ENCODE assay signal across 9 cellular contexts in the genomic region with DNA sequence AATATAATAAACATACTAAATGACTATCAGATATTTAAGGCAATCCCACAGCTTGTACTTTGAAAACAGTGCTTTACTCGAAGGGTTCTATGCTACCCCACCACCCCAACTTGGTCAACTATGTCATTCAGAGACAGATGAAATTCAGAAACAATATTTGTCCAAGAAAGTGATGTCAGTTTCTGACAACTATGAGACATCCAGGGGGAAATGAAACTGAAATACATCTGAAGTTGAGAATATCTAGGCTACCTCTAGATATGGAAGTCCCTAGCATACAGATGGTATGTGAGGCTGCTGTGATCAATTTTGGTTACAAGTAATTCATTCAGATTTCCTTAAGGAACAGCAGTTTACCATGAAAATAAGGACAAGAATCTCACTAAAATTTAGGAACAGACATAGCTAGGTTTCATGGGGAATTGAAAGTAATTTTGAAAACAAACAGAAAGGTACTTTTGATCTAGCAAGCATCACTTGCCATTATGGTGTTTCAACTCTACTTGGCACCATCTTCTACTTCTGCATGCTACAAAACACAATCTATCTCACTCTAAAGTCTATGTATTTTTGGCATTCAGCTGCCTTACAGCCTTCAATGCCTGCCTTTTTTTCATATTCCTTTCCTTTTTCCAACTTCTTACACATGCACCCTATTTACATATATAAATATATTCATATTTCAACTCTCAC. TPM values are rescaled to one million over a fixed set of nuclear protein-coding genes. Genes with fewer than 3 reads are reported as not detected.
DNase-seq lines count a peak whose midpoint lies in the region; ATAC-seq and TF ChIP-seq lines count a peak whose summit lies in the region.
"Had no signal": no experiment of that assay in that cellular context is flagged by ENCODE, and none has a peak within 500 bp of the region (broad histone marks: within the 10 kb centered on the region; RNA-seq: fewer than 3 reads in every experiment).

No MANE protein-coding gene starts in this region.

- DNase-seq in GM20000 (ENCODE audit: low spot score), result peak; percentile 49
- DNase-seq in activated naive CD8-positive, alpha-beta T cell treated with anti-CD3 and anti-CD28 coated beads for 36 hours, result no peak
- no peak for DNase-seq in OCI-M1 (lab: John Stamatoyannopoulos, UW)
- no peak for DNase-seq in cerebellar nuclear complex (lab: John Stamatoyannopoulos, UW)
- DNase-seq in NCI-H82 (lab: John Stamatoyannopoulos, UW), result no peak
- DNase-seq: NCI-H69, T-helper 9 cell had no signal

- TF ChIP-seq CTCF in GM20000 (IDR thresholded peaks at IDR 0.05; ENCODE audit: extremely low read depth, missing control alignments), result no peak

- H3K4me3 Mint-ChIP-seq in activated naive CD8-positive, alpha-beta T cell treated with anti-CD3 and anti-CD28 coated beads for 36 hours, result no peak overlapping the region

- peak overlapping the region; percentile 86 for H3K27ac Mint-ChIP-seq in activated naive CD8-positive, alpha-beta T cell treated with anti-CD3 and anti-CD28 coated beads for 36 hours

- peaks cover 44% of the 10 kb centered on the region for H3K36me3 Mint-ChIP-seq in activated naive CD8-positive, alpha-beta T cell treated with anti-CD3 and anti-CD28 coated beads for 36 hours

- peak; percentile 77 for ATAC-seq in GM18861 (IDR thresholded peaks at IDR 0.05; ENCODE audit: unreplicated experiment)
- peak; percentile 71 for ATAC-seq in HG03064 (IDR thresholded peaks at IDR 0.05; ENCODE audit: low read depth, unreplicated experiment)

- H3K9me3 Mint-ChIP-seq in activated naive CD8-positive, alpha-beta T cell treated with anti-CD3 and anti-CD28 coated beads for 36 hours, result no peaks in the 10 kb centered on the region

- H3K27me3 Mint-ChIP-seq in activated naive CD8-positive, alpha-beta T cell treated with anti-CD3 and anti-CD28 coated beads for 36 hours, result no peaks in the 10 kb centered on the region

- H3K4me1 Mint-ChIP-seq in activated naive CD8-positive, alpha-beta T cell treated with anti-CD3 and anti-CD28 coated beads for 36 hours, result peaks cover 37% of the 10 kb centered on the region

RNA-seq across cellular contexts. Expression of gene ATG3, which starts 21.8 kb away (rescaled TPM):
- total RNA-seq in activated naive CD8-positive, alpha-beta T cell treated with anti-CD3 and anti-CD28 coated beads for 36 hours, result 10 to 100 TPM; 76.8 to 76.9 TPM

RNA-seq across cellular contexts. Expression of gene SLC35A5, which starts 21.9 kb away (rescaled TPM):
- total RNA-seq in activated naive CD8-positive, alpha-beta T cell treated with anti-CD3 and anti-CD28 coated beads for 36 hours, result 10 to 100 TPM; 15.2 to 17.4 TPM

RNA-seq across cellular contexts. Expression of gene BTLA, which starts 40.7 kb away (rescaled TPM):
- 10 to 100 TPM; 34.1 to 41.2 TPM for total RNA-seq in activated naive CD8-positive, alpha-beta T cell treated with anti-CD3 and anti-CD28 coated beads for 36 hours
